Comparison of ENCODE assay signal across 8 cellular contexts in genomic region chr17:47324224-47325020, GRCh38. TPM values are rescaled to one million over a fixed set of nuclear protein-coding genes. Genes with fewer than 3 reads are reported as not detected.
DNase-seq lines count a peak whose midpoint lies in the region; ATAC-seq and TF ChIP-seq lines count a peak whose summit lies in the region.

No MANE protein-coding gene starts in this region.

- POLR2A ChIA-PET in CD4-positive, alpha-beta T cell (lab: Charles Lee) = interaction anchor here (0.7 to 1.3 kb wide), 6 partner anchors 9 to 617 kb away, joined by 3 to 10 read pairs (median 4); partner anchors contain the start of genes KPNB1 and PNPO

- peak overlapping the region; percentile 97 for H3K27ac Mint-ChIP-seq in CD4-positive, alpha-beta T cell
- H3K27ac Mint-ChIP-seq in activated T-helper 2 cell treated with anti-CD3 and anti-CD28 coated beads, Interferon-gamma antibody, Interleukin-2, Interleukin-4, amounts not matched to agents 10 μg/mL and 5 μg/mL and 100 μg/mL, durations not matched to agents 14 hours and 24 hours and 36 hours = peak overlapping the region; percentile 93
- peak overlapping the region; percentile 88 for H3K27ac Mint-ChIP-seq in osteocyte (ENCODE audit: unreplicated experiment)

- peak; percentile 5 for TF ChIP-seq POLR2A in GM19193 (IDR thresholded peaks at IDR 0.05; ENCODE audit: extremely low read depth, insufficient read depth, insufficient read length)

- H3K4me1 Mint-ChIP-seq in CD4-positive, alpha-beta T cell (ENCODE audit: low read depth) = peaks cover 14% of the 10 kb centered on the region
- peaks cover 15% of the 10 kb centered on the region for H3K4me1 Mint-ChIP-seq in activated T-helper 2 cell treated with anti-CD3 and anti-CD28 coated beads, Interferon-gamma antibody, Interleukin-2, Interleukin-4, amounts not matched to agents 10 μg/mL and 5 μg/mL and 100 μg/mL, durations not matched to agents 14 hours and 24 hours and 36 hours (ENCODE audit: low read depth)
- peaks cover 18% of the 10 kb centered on the region for H3K4me1 Mint-ChIP-seq in osteocyte (ENCODE audit: unreplicated experiment)

- peaks cover 19% of the 10 kb centered on the region for H3K36me3 Mint-ChIP-seq in CD4-positive, alpha-beta T cell (ENCODE audit: low read depth)
- H3K36me3 Mint-ChIP-seq in activated T-helper 2 cell treated with anti-CD3 and anti-CD28 coated beads, Interferon-gamma antibody, Interleukin-2, Interleukin-4, amounts not matched to agents 10 μg/mL and 5 μg/mL and 100 μg/mL, durations not matched to agents 14 hours and 24 hours and 36 hours (ENCODE audit: low read depth) = no peaks in the 10 kb centered on the region
- H3K36me3 Mint-ChIP-seq in osteocyte (ENCODE audit: unreplicated experiment) = peaks cover 6% of the 10 kb centered on the region

- H3K27me3 Mint-ChIP-seq in CD4-positive, alpha-beta T cell = no peaks in the 10 kb centered on the region
- peaks cover 19% of the 10 kb centered on the region for H3K27me3 Mint-ChIP-seq in activated T-helper 2 cell treated with anti-CD3 and anti-CD28 coated beads, Interferon-gamma antibody, Interleukin-2, Interleukin-4, amounts not matched to agents 10 μg/mL and 5 μg/mL and 100 μg/mL, durations not matched to agents 14 hours and 24 hours and 36 hours (ENCODE audit: low read depth)
- peaks cover 2% of the 10 kb centered on the region for H3K27me3 Mint-ChIP-seq in osteocyte (ENCODE audit: unreplicated experiment)

- no peaks in the 10 kb centered on the region for H3K36me3 ChIP-seq in aorta (ENCODE audit: control insufficient read depth in 1 of 2, insufficient read depth in 2 of 2, low read length in 1 of 2)

- H3K27ac ChIP-seq in CD4-positive, alpha-beta T cell (ENCODE audit: low read depth, low read length) = peak overlapping the region; percentile 51
- no peak overlapping the region for H3K27ac ChIP-seq in foreskin keratinocyte
- peak overlapping the region; percentile 38 to 57 for H3K27ac ChIP-seq in aorta (ENCODE audit: low read depth in 1 of 2, low read length in 2 of 2)

- no peaks in the 10 kb centered on the region for H3K27me3 ChIP-seq in CD4-positive, alpha-beta T cell (ENCODE audit: control insufficient read depth, insufficient read depth, low read length)
- H3K27me3 ChIP-seq in foreskin keratinocyte = peaks cover 3% of the 10 kb centered on the region
- H3K27me3 ChIP-seq in aorta (ENCODE audit: control insufficient read depth in 1 of 2, insufficient read depth in 2 of 2, low read length in 1 of 2) = no peaks in the 10 kb centered on the region

- CTCF ChIA-PET in CD4-positive, alpha-beta T cell (lab: Charles Lee) = interaction anchor here (1.6 kb wide), 1 partner anchor 9 kb away, joined by 6 read pairs; no protein-coding TSS in a partner anchor

- ATAC-seq in CD4-positive, alpha-beta T cell (ENCODE audit: poor library complexity) = peak; percentile 66
- peak; percentile 32 for ATAC-seq in HG03439 (IDR thresholded peaks at IDR 0.05; ENCODE audit: unreplicated experiment)
- peak; percentile 43 for ATAC-seq in foreskin keratinocyte
- ATAC-seq in aorta (ENCODE audit: low FRiP score) = peak; percentile 75

- H3K4me3 Mint-ChIP-seq in CD4-positive, alpha-beta T cell = peak overlapping the region; percentile 99
- peak overlapping the region; percentile 94 for H3K4me3 Mint-ChIP-seq in activated T-helper 2 cell treated with anti-CD3 and anti-CD28 coated beads, Interferon-gamma antibody, Interleukin-2, Interleukin-4, amounts not matched to agents 10 μg/mL and 5 μg/mL and 100 μg/mL, durations not matched to agents 14 hours and 24 hours and 36 hours (ENCODE audit: low read depth)
- peak overlapping the region; percentile 85 for H3K4me3 Mint-ChIP-seq in osteocyte (ENCODE audit: unreplicated experiment)

- TF ChIP-seq CTCF in CD4-positive, alpha-beta T cell (IDR thresholded peaks at IDR 0.05) = no peak
- TF ChIP-seq CTCF in foreskin keratinocyte (conservative IDR thresholded peaks at IDR 0.05) (no peak), osteocyte (IDR thresholded peaks at IDR 0.05) (no peak)

- H3K4me3 ChIP-seq in aorta (ENCODE audit: low read length in 2 of 2) = peak overlapping the region; percentile 46 to 58

- peak; percentile 20 to 63 (median 38) for DNase-seq in CD4-positive, alpha-beta T cell
- DNase-seq in OCI-M1 (lab: John Stamatoyannopoulos, UW) (peak; percentile 85), foreskin keratinocyte (no peak), osteocyte (ENCODE audit: extremely low spot score, unreplicated experiment) (no peak), aorta (peak; percentile 82 to 85)
- peak; percentile 46 for DNase-seq in activated T-helper 2 cell treated with anti-CD3 and anti-CD28 coated beads, Interferon-gamma antibody, Interleukin-2, Interleukin-4, amounts not matched to agents 10 μg/mL and 5 μg/mL and 100 μg/mL, durations not matched to agents 14 hours and 24 hours and 36 hours (ENCODE audit: low spot score)

- H3K4me1 ChIP-seq in foreskin keratinocyte (peaks cover 5% of the 10 kb centered on the region), aorta (ENCODE audit: control insufficient read depth in 1 of 2, insufficient read depth in 2 of 2, low read length in 2 of 2) (no peaks in the 10 kb centered on the region)

- 15 to 16% methylated on average over 28 of the region's 28 CpGs for WGBS in aorta, 2 donors

- no peaks in the 10 kb centered on the region for H3K9me3 ChIP-seq in CD4-positive, alpha-beta T cell (ENCODE audit: control insufficient read depth, low read length)
- H3K9me3 ChIP-seq in aorta (ENCODE audit: control insufficient read depth, low read length) = no peaks in the 10 kb centered on the region

- intact Hi-C loops in CD4-positive, alpha-beta T cell (cut with DNase I, micrococcal nuclease) = no loop called here
- intact Hi-C loops in activated T-helper 2 cell treated with anti-CD3 and anti-CD28 coated beads, Interferon-gamma antibody, Interleukin-2, Interleukin-4, amounts not matched to agents 10 μg/mL and 5 μg/mL and 100 μg/mL, durations not matched to agents 14 hours and 24 hours and 36 hours (cut with micrococcal nuclease) = no loop called here
- intact Hi-C loops in aorta (cut with DNase I) = loop anchor here (5.0 to 10.0 kb wide), 2 partner anchors 97 to 290 kb away; no protein-coding TSS in a partner anchor

- H3K9me3 Mint-ChIP-seq in CD4-positive, alpha-beta T cell = no peaks in the 10 kb centered on the region
- H3K9me3 Mint-ChIP-seq in activated T-helper 2 cell treated with anti-CD3 and anti-CD28 coated beads, Interferon-gamma antibody, Interleukin-2, Interleukin-4, amounts not matched to agents 10 μg/mL and 5 μg/mL and 100 μg/mL, durations not matched to agents 14 hours and 24 hours and 36 hours = peaks cover 7% of the 10 kb centered on the region
- peaks cover 5% of the 10 kb centered on the region for H3K9me3 Mint-ChIP-seq in osteocyte (ENCODE audit: unreplicated experiment)

RNA-seq across cellular contexts. Expression of gene EFCAB13, which starts 0.7 kb away (rescaled TPM):
- 10 to 100 TPM; 12.6 to 13.5 TPM for total RNA-seq in CD4-positive, alpha-beta T cell
- 1.4 and 2.7 TPM in 2 replicates for total RNA-seq in activated T-helper 2 cell treated with anti-CD3 and anti-CD28 coated beads, Interferon-gamma antibody, Interleukin-2, Interleukin-4, amounts not matched to agents 10 μg/mL and 5 μg/mL and 100 μg/mL, durations not matched to agents 14 hours and 24 hours and 36 hours
- total RNA-seq in foreskin keratinocyte = 0.39 and 1.2 TPM in 2 replicates
- polyA plus RNA-seq in foreskin keratinocyte = 0.21 and 0.45 TPM in 2 replicates
- total RNA-seq in osteocyte = 1.9 and 2.7 TPM in 2 replicates
- 10 to 100 TPM; 28.1 to 34.2 TPM for total RNA-seq in aorta
- polyA plus RNA-seq in aorta = 1 to 10 TPM; 1.4 to 6.3 TPM

Comparison
In these comparisons a context has a peak if more than half of its experiments do, and no peak if none do; other contexts are left out.
1. DNase-seq: peak in CD4-positive, alpha-beta T cell (10 of 10), OCI-M1 (single experiment), activated T-helper 2 cell treated with anti-CD3 and anti-CD28 coated beads, Interferon-gamma antibody, Interleukin-2, Interleukin-4, amounts not matched to agents 10 μg/mL and 5 μg/mL and 100 μg/mL, durations not matched to agents 14 hours and 24 hours and 36 hours (single experiment) and aorta (2 of 2); none in foreskin keratinocyte (0 of 2) and osteocyte (single experiment).
2. intact Hi-C loops: an anchor here in aorta (5.0 to 10.0 kb wide); none called in CD4-positive, alpha-beta T cell and activated T-helper 2 cell treated with anti-CD3 and anti-CD28 coated beads, Interferon-gamma antibody, Interleukin-2, Interleukin-4, amounts not matched to agents 10 μg/mL and 5 μg/mL and 100 μg/mL, durations not matched to agents 14 hours and 24 hours and 36 hours.
3. Peak in every context shown above with its lines, with median percentiles within 50 percentile points of each other: ATAC-seq, H3K27ac Mint-ChIP-seq and H3K4me3 Mint-ChIP-seq.